ENCODE assay signal across 8 cellular contexts in genomic region chr14:75050852-75051555, GRCh38. TPM values are rescaled to one million over a fixed set of nuclear protein-coding genes. Genes with fewer than 3 reads are reported as not detected.
DNase-seq lines count a peak whose midpoint lies in the region; TF ChIP-seq lines count a peak whose summit lies in the region.

Gene MLH3, minus strand, starts transcription at chr14:75051467. Its CDS starts 1,812 bp downstream, at chr14:75049655.

- H3K4me1 ChIP-seq in HEK293 (ENCODE audit: control insufficient read depth, insufficient read depth, low read length), result no peaks in the 10 kb centered on the region
- H3K4me1 ChIP-seq in osteoblast (ENCODE audit: insufficient read depth, low read length), result peaks cover 29% of the 10 kb centered on the region

- H2AFZ ChIP-seq in SU-DHL-6 (ENCODE audit: low read depth, low read length, severe bottlenecking), result peak within 1 kb of the TSS; percentile 89
- peak within 1 kb of the TSS; percentile 80 for H2AFZ ChIP-seq in osteoblast (ENCODE audit: low read length)

- H3F3A ChIP-seq in SU-DHL-6 (ENCODE audit: insufficient read depth), result peaks cover 34% of the 10 kb centered on the region

- TF ChIP-seq CTCF in HEK293 (tag by site-specific recombination; IDR thresholded peaks at IDR 0.05), result no peak
- TF ChIP-seq CTCF in SU-DHL-6 (IDR thresholded peaks at IDR 0.05; ENCODE audit: insufficient read depth, low read length, poor library complexity, severe bottlenecking), result no peak
- no peak for TF ChIP-seq CTCF in osteoblast (IDR thresholded peaks at IDR 0.05; ENCODE audit: extremely low read depth, low read depth, low read length)

- H3K4me2 ChIP-seq in SU-DHL-6 (ENCODE audit: low read depth, low read length, poor library complexity, severe bottlenecking) (peak within 1 kb of the TSS; percentile 81), osteoblast (ENCODE audit: insufficient read depth, low read length) (peak within 1 kb of the TSS; percentile 81)

- POLR2A ChIA-PET in HEK293 (lab: Yijun Ruan, JAX), result interaction anchor here (1.1 kb wide), 2 partner anchors 13 to 18 kb away, joined by 3 to 4 read pairs; partner anchors contain the start of genes ACYP1 and ZC2HC1C

- H3K9me2 ChIP-seq in SU-DHL-6 (replicated peaks; ENCODE audit: insufficient read depth, low read length), result no peaks in the 10 kb centered on the region

- H3K36me3 ChIP-seq in HEK293 (ENCODE audit: control insufficient read depth in 2 of 2, insufficient read depth in 1 of 2, low read length in 2 of 2) (peaks cover 0 to 14% of the 10 kb centered on the region in 2 experiments; a peak in 2 of 3 replicates), SU-DHL-6 (ENCODE audit: low read length) (peaks cover 6% of the 10 kb centered on the region), osteoblast (ENCODE audit: insufficient read depth, low read length) (no peaks in the 10 kb centered on the region)

- H3K27ac ChIP-seq in HEK293 (ENCODE audit: extremely low read depth, low read depth, low read length) (peak within 1 kb of the TSS; percentile 85), SU-DHL-6 (ENCODE audit: low read depth, low read length) (peak within 1 kb of the TSS; percentile 54), osteoblast (ENCODE audit: low read depth, low read length) (peak within 1 kb of the TSS; percentile 71), temporal lobe (ENCODE audit: low read depth, low read length) (peak within 1 kb of the TSS; percentile 79)

- H3K36me3 Mint-ChIP-seq in activated naive CD8-positive, alpha-beta T cell, result peaks cover 30% of the 10 kb centered on the region

- H4K20me1 ChIP-seq in SU-DHL-6 (ENCODE audit: low read depth, low read length) (no peaks in the 10 kb centered on the region), osteoblast (ENCODE audit: insufficient read depth, low read length) (no peaks in the 10 kb centered on the region)

- H3K27me3 Mint-ChIP-seq in activated naive CD8-positive, alpha-beta T cell, result no peaks in the 10 kb centered on the region

- CTCF ChIA-PET in HEK293 (lab: Yijun Ruan, JAX), result no interaction called here

- H3K79me2 ChIP-seq in SU-DHL-6 (ENCODE audit: insufficient read depth, low read length), result peaks cover 9% of the 10 kb centered on the region; the same call in 1 of the 2 replicates
- peaks cover 9% of the 10 kb centered on the region for H3K79me2 ChIP-seq in osteoblast (ENCODE audit: insufficient read depth, low read length)

- H3K4me3 Mint-ChIP-seq in activated naive CD8-positive, alpha-beta T cell, result peak within 1 kb of the TSS; percentile 92

- peak within 1 kb of the TSS; percentile 91 for H3K9ac ChIP-seq in SU-DHL-6 (ENCODE audit: low read length)

- H3K27ac Mint-ChIP-seq in activated naive CD8-positive, alpha-beta T cell, result peak within 1 kb of the TSS; percentile 95

- H3K9me3 Mint-ChIP-seq in activated naive CD8-positive, alpha-beta T cell (ENCODE audit: low read depth), result no peaks in the 10 kb centered on the region

- H3K4me1 Mint-ChIP-seq in activated naive CD8-positive, alpha-beta T cell (ENCODE audit: low read depth), result peaks cover 53% of the 10 kb centered on the region

- H3K9me3 ChIP-seq in HEK293 (ENCODE audit: control insufficient read depth, insufficient read depth, low read depth, low read length), result no peaks in the 10 kb centered on the region
- no peaks in the 10 kb centered on the region for H3K9me3 ChIP-seq in SU-DHL-6 (ENCODE audit: insufficient read depth, low read length)
- H3K9me3 ChIP-seq in osteoblast (ENCODE audit: low read depth, low read length), result no peaks in the 10 kb centered on the region

- H3K27me3 ChIP-seq in SU-DHL-6 (ENCODE audit: low read length) (no peaks in the 10 kb centered on the region), osteoblast (ENCODE audit: insufficient read depth, low read length) (no peaks in the 10 kb centered on the region)

- H3K4me3 ChIP-seq in HEK293 (ENCODE audit: low read depth, low read length) (peak within 1 kb of the TSS; percentile 39), SU-DHL-6 (ENCODE audit: insufficient read depth, low read length, poor library complexity, severe bottlenecking) (peak within 1 kb of the TSS; percentile 70), osteoblast (ENCODE audit: insufficient read depth, low read length) (peak within 1 kb of the TSS; percentile 77)

- DNase-seq in Daoy (ENCODE audit: low read depth) (peak; percentile 93), NCI-H1092 (lab: John Stamatoyannopoulos, UW) (peak; percentile 83), glomerular visceral epithelial cell (ENCODE audit: extremely low spot score) (peak; percentile 93), osteoblast (ENCODE audit: insufficient read length, low spot score, missing footprints) (peak; percentile 93)

TF ChIP-seq in HEK293, 187 proteins besides CTCF, POLR2A, EP300 and RAD21 (continues in another document):
- TF ChIP-seq SP3 (tag by site-specific recombination; IDR thresholded peaks at IDR 0.05), result 0 out of 2 replicates have a peak, but pooled peaks have one; percentile 33
- 0 out of 2 replicates have a peak, but pooled peaks have one; percentile 22 for TF ChIP-seq KLF10 (tag by site-specific recombination; IDR thresholded peaks at IDR 0.05)
- TF ChIP-seq ZNF239 (tag by site-specific recombination; IDR thresholded peaks at IDR 0.05), result no peak
- TF ChIP-seq ZSCAN30 (tag by site-specific recombination; IDR thresholded peaks at IDR 0.05), result peak; percentile 63; the same call in 1 of the 2 replicates
- no peak for TF ChIP-seq ZNF2 (tag by site-specific recombination; IDR thresholded peaks at IDR 0.05)
- TF ChIP-seq ZNF600 (tag by site-specific recombination; IDR thresholded peaks at IDR 0.05), result no peak
- TF ChIP-seq ZBTB20 (tag by site-specific recombination; IDR thresholded peaks at IDR 0.05), result peak; percentile 91
- TF ChIP-seq ZNF10 (tag by site-specific recombination; IDR thresholded peaks at IDR 0.05), result no peak
- TF ChIP-seq, protein P1, sequence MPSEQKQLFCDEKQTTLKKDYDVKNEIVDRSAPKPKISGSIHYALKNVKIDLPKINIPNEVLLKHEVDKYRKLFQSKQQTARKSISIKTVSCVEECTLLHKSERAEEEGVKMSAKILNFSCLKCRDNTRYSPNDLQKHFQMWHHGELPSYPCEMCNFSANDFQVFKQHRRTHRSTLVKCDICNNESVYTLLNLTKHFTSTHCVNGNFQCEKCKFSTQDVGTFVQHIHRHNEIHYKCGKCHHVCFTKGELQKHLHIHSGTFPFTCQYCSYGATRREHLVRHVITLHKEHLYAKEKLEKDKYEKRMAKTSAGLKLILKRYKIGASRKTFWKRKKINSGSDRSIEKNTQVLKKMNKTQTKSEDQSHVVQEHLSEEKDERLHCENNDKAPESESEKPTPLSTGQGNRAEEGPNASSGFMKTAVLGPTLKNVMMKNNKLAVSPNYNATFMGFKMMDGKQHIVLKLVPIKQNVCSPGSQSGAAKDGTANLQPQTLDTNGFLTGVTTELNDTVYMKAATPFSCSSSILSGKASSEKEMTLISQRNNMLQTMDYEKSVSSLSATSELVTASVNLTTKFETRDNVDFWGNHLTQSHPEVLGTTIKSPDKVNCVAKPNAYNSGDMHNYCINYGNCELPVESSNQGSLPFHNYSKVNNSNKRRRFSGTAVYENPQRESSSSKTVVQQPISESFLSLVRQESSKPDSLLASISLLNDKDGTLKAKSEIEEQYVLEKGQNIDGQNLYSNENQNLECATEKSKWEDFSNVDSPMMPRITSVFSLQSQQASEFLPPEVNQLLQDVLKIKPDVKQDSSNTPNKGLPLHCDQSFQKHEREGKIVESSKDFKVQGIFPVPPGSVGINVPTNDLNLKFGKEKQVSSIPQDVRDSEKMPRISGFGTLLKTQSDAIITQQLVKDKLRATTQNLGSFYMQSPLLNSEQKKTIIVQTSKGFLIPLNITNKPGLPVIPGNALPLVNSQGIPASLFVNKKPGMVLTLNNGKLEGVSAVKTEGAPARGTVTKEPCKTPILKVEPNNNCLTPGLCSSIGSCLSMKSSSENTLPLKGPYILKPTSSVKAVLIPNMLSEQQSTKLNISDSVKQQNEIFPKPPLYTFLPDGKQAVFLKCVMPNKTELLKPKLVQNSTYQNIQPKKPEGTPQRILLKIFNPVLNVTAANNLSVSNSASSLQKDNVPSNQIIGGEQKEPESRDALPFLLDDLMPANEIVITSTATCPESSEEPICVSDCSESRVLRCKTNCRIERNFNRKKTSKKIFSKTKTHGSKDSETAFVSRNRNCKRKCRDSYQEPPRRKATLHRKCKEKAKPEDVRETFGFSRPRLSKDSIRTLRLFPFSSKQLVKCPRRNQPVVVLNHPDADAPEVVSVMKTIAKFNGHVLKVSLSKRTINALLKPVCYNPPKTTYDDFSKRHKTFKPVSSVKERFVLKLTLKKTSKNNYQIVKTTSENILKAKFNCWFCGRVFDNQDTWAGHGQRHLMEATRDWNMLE (tag by site-specific recombination; conservative IDR thresholded peaks at IDR 0.05; ENCODE audit: low read depth), result no peak
- TF ChIP-seq ZNF639 (tag by site-specific recombination; IDR thresholded peaks at IDR 0.05), result no peak
- TF ChIP-seq ZNF324 (tag by site-specific recombination; IDR thresholded peaks at IDR 0.05), result 0 out of 2 replicates have a peak, but pooled peaks have one; percentile 12
- peak; percentile 79; the same call in 1 of the 2 replicates for TF ChIP-seq ZNF660 (tag by site-specific recombination; IDR thresholded peaks at IDR 0.05)
- no peak for TF ChIP-seq ZNF704 (tag by site-specific recombination; IDR thresholded peaks at IDR 0.05)

RNA-seq across cellular contexts. Expression of gene MLH3, which starts in this region (rescaled TPM):
- 7.9 and 16.0 TPM in 2 replicates for total RNA-seq in Daoy (2014; rRNA removed; shearing (Covaris generic))
- total RNA-seq in osteoblast (36.8 and 40.5 TPM in 2 replicates), temporal lobe (52.4 TPM)

Comparison
In these comparisons a context has a peak if more than half of its experiments do, and no peak if none do; other contexts are left out.
1. Peak in every context shown above with its lines: DNase-seq, H3K4me3 ChIP-seq and H3K27ac ChIP-seq.